ENCODE assay signal across 8 cellular contexts in genomic region chr1:62746086-62746808, GRCh38. TPM values are rescaled to one million over a fixed set of nuclear protein-coding genes. Genes with fewer than 3 reads are reported as not detected.
DNase-seq lines count a peak whose midpoint lies in the region; ATAC-seq and TF ChIP-seq lines count a peak whose summit lies in the region.

No MANE protein-coding gene starts in this region.

- 59 to 68% (median 62%) methylated on average over 12 of the region's 12 CpGs for WGBS in spleen, 5 donors

- no peak overlapping the region for H3K4me3 Mint-ChIP-seq in natural killer cell
- no peak overlapping the region for H3K4me3 Mint-ChIP-seq in natural killer cell treated with Interleukin-12 subunit alpha and Interleukin-12 subunit beta and Interleukin-15 and Interleukin-18, amount 100 ng/mL, for 72 hours
- H3K4me3 Mint-ChIP-seq in activated T-helper 1 cell treated with anti-CD3 and anti-CD28 coated beads, Interleukin-12 subunit alpha, Interleukin-12 subunit beta, Interleukin-2, Interleukin-4 antibody, amounts not matched to agents 30 ng/mL and 10 ng/mL and 1 ng/mL, durations not matched to agents 14 hours and 24 hours and 36 hours, result no peak overlapping the region

- no peaks in the 10 kb centered on the region for H3K4me1 Mint-ChIP-seq in natural killer cell
- H3K4me1 Mint-ChIP-seq in natural killer cell treated with Interleukin-12 subunit alpha and Interleukin-12 subunit beta and Interleukin-15 and Interleukin-18, amount 100 ng/mL, for 72 hours (ENCODE audit: low read depth in 2 of 2), result no peaks in the 10 kb centered on the region
- no peaks in the 10 kb centered on the region for H3K4me1 Mint-ChIP-seq in activated T-helper 1 cell treated with anti-CD3 and anti-CD28 coated beads, Interleukin-12 subunit alpha, Interleukin-12 subunit beta, Interleukin-2, Interleukin-4 antibody, amounts not matched to agents 30 ng/mL and 10 ng/mL and 1 ng/mL, durations not matched to agents 14 hours and 24 hours and 36 hours (ENCODE audit: low read depth)

- TF ChIP-seq POLR2A in spleen (IDR thresholded peaks at IDR 0.05), result no peak

- TF ChIP-seq CTCF in natural killer cell (IDR thresholded peaks at IDR 0.05), result peak; percentile 60
- TF ChIP-seq CTCF in WI38 (IDR thresholded peaks at IDR 0.05; ENCODE audit: low read depth, low read length), result no peak
- peak; percentile 73 for TF ChIP-seq CTCF in left ventricle myocardium inferior (IDR thresholded peaks at IDR 0.05; ENCODE audit: borderline replicate concordance)
- TF ChIP-seq CTCF in spleen (IDR thresholded peaks at IDR 0.05 in 8 of 11, conservative IDR thresholded peaks at IDR 0.05 in 3 of 11), result peak in 8 of 11 experiments; percentile 22 to 60 (median 48)

- H3K36me3 ChIP-seq in left ventricle myocardium inferior, result no peaks in the 10 kb centered on the region
- no peaks in the 10 kb centered on the region for H3K36me3 ChIP-seq in spleen

- intact Hi-C loops in natural killer cell (cut with micrococcal nuclease), result loop anchor here (2.0 to 5.0 kb wide), 2 partner anchors 354 to 663 kb away; no protein-coding TSS in a partner anchor
- intact Hi-C loops in left ventricle myocardium inferior (cut with micrococcal nuclease), result loop anchor here (2.0 kb wide), 1 partner anchor 237 kb away; no protein-coding TSS in a partner anchor
- intact Hi-C loops in spleen (cut with DNase I; ENCODE audit: low total_unique reads), result loop anchor here (5.0 kb wide), 1 partner anchor 239 kb away; no protein-coding TSS in a partner anchor
- intact Hi-C loops in activated T-helper 1 cell treated with anti-CD3 and anti-CD28 coated beads, Interleukin-12 subunit alpha, Interleukin-12 subunit beta, Interleukin-2, Interleukin-4 antibody, amounts not matched to agents 30 ng/mL and 10 ng/mL and 1 ng/mL, durations not matched to agents 14 hours and 24 hours and 36 hours (cut with micrococcal nuclease), result loop anchor here (1.0 to 5.0 kb wide), 3 partner anchors 238 to 664 kb away; no protein-coding TSS in a partner anchor

- no peak for DNase-seq in natural killer cell
- DNase-seq in natural killer cell treated with Interleukin-12 subunit alpha and Interleukin-12 subunit beta and Interleukin-15 and Interleukin-18, amount 100 ng/mL, for 72 hours (ENCODE audit: low spot score), result no peak
- DNase-seq in NCI-H1694 (lab: John Stamatoyannopoulos, UW), result peak; percentile 79
- DNase-seq in left ventricle myocardium inferior, result no peak
- no peak for DNase-seq in spleen
- no peak for DNase-seq in activated T-helper 1 cell treated with anti-CD3 and anti-CD28 coated beads, Interleukin-12 subunit alpha, Interleukin-12 subunit beta, Interleukin-2, Interleukin-4 antibody, amounts not matched to agents 30 ng/mL and 10 ng/mL and 1 ng/mL, durations not matched to agents 14 hours and 24 hours and 36 hours (ENCODE audit: low spot score)

- no peaks in the 10 kb centered on the region for H3K9me3 Mint-ChIP-seq in natural killer cell
- H3K9me3 Mint-ChIP-seq in natural killer cell treated with Interleukin-12 subunit alpha and Interleukin-12 subunit beta and Interleukin-15 and Interleukin-18, amount 100 ng/mL, for 72 hours, result no peaks in the 10 kb centered on the region
- no peaks in the 10 kb centered on the region for H3K9me3 Mint-ChIP-seq in activated T-helper 1 cell treated with anti-CD3 and anti-CD28 coated beads, Interleukin-12 subunit alpha, Interleukin-12 subunit beta, Interleukin-2, Interleukin-4 antibody, amounts not matched to agents 30 ng/mL and 10 ng/mL and 1 ng/mL, durations not matched to agents 14 hours and 24 hours and 36 hours

- ATAC-seq in natural killer cell (no peak), GM18867 (IDR thresholded peaks at IDR 0.05; ENCODE audit: unreplicated experiment) (no peak)
- ATAC-seq in natural killer cell treated with Interleukin-12 subunit alpha and Interleukin-12 subunit beta and Interleukin-15 and Interleukin-18, amount 100 ng/mL, for 72 hours, result no peak

- peak overlapping the region; percentile 26 for H3K4me3 ChIP-seq in WI38 (ENCODE audit: low read depth, low read length)
- H3K4me3 ChIP-seq in left ventricle myocardium inferior, result no peak overlapping the region
- no peak overlapping the region for H3K4me3 ChIP-seq in spleen

- H3K27me3 ChIP-seq in left ventricle myocardium inferior (ENCODE audit: low read depth) (no peaks in the 10 kb centered on the region), spleen (replicated peaks in 1 of 7) (no peaks in the 10 kb centered on the region)

- H3K9me3 ChIP-seq in left ventricle myocardium inferior (replicated peaks) (peaks cover 7% of the 10 kb centered on the region), spleen (peaks cover 0 to 4% (median 0%) of the 10 kb centered on the region in 8 donors)

- no peaks in the 10 kb centered on the region for H3K36me3 Mint-ChIP-seq in natural killer cell
- no peaks in the 10 kb centered on the region for H3K36me3 Mint-ChIP-seq in natural killer cell treated with Interleukin-12 subunit alpha and Interleukin-12 subunit beta and Interleukin-15 and Interleukin-18, amount 100 ng/mL, for 72 hours
- H3K36me3 Mint-ChIP-seq in activated T-helper 1 cell treated with anti-CD3 and anti-CD28 coated beads, Interleukin-12 subunit alpha, Interleukin-12 subunit beta, Interleukin-2, Interleukin-4 antibody, amounts not matched to agents 30 ng/mL and 10 ng/mL and 1 ng/mL, durations not matched to agents 14 hours and 24 hours and 36 hours (ENCODE audit: low read depth), result no peaks in the 10 kb centered on the region

- H3K27ac ChIP-seq in left ventricle myocardium inferior (replicated peaks), result no peak overlapping the region
- H3K27ac ChIP-seq in spleen, result no peak overlapping the region

- H3K4me1 ChIP-seq in left ventricle myocardium inferior, result peaks cover 18% of the 10 kb centered on the region
- peaks cover 0 to 5% (median 0%) of the 10 kb centered on the region in 6 donors for H3K4me1 ChIP-seq in spleen

- H3K27me3 Mint-ChIP-seq in natural killer cell (ENCODE audit: low read depth in 2 of 2), result peaks cover 0 to 27% of the 10 kb centered on the region in 2 donors
- H3K27me3 Mint-ChIP-seq in natural killer cell treated with Interleukin-12 subunit alpha and Interleukin-12 subunit beta and Interleukin-15 and Interleukin-18, amount 100 ng/mL, for 72 hours, result peaks cover 13 to 27% of the 10 kb centered on the region in 2 donors
- peaks cover 17% of the 10 kb centered on the region for H3K27me3 Mint-ChIP-seq in activated T-helper 1 cell treated with anti-CD3 and anti-CD28 coated beads, Interleukin-12 subunit alpha, Interleukin-12 subunit beta, Interleukin-2, Interleukin-4 antibody, amounts not matched to agents 30 ng/mL and 10 ng/mL and 1 ng/mL, durations not matched to agents 14 hours and 24 hours and 36 hours (ENCODE audit: insufficient read depth)

- no peak overlapping the region for H3K27ac Mint-ChIP-seq in natural killer cell
- no peak overlapping the region for H3K27ac Mint-ChIP-seq in natural killer cell treated with Interleukin-12 subunit alpha and Interleukin-12 subunit beta and Interleukin-15 and Interleukin-18, amount 100 ng/mL, for 72 hours
- H3K27ac Mint-ChIP-seq in activated T-helper 1 cell treated with anti-CD3 and anti-CD28 coated beads, Interleukin-12 subunit alpha, Interleukin-12 subunit beta, Interleukin-2, Interleukin-4 antibody, amounts not matched to agents 30 ng/mL and 10 ng/mL and 1 ng/mL, durations not matched to agents 14 hours and 24 hours and 36 hours, result no peak overlapping the region

RNA-seq across cellular contexts. Expression of gene ATG4C, which starts 37.7 kb away (rescaled TPM):
- total RNA-seq in natural killer cell (1 to 10 TPM; 4.8 to 9.7 (median 6.3) TPM), left ventricle myocardium inferior (10.9 TPM), spleen (10 to 100 TPM; 15.2 to 24.1 (median 18.8) TPM)
- total RNA-seq in natural killer cell treated with Interleukin-12 subunit alpha and Interleukin-12 subunit beta and Interleukin-15 and Interleukin-18, amount 100 ng/mL, for 72 hours, result 10 to 100 TPM in 1 of 2 donors, 1 to 10 TPM in 1; 9.2 to 10.6 TPM
- polyA plus RNA-seq in spleen, result 10 to 100 TPM in 2 of 3 donors, 1 to 10 TPM in 1; 9.3 to 15.6 (median 15.3) TPM
- 8.8 TPM in 2 replicates for total RNA-seq in activated T-helper 1 cell treated with anti-CD3 and anti-CD28 coated beads, Interleukin-12 subunit alpha, Interleukin-12 subunit beta, Interleukin-2, Interleukin-4 antibody, amounts not matched to agents 30 ng/mL and 10 ng/mL and 1 ng/mL, durations not matched to agents 14 hours and 24 hours and 36 hours

RNA-seq across cellular contexts. Expression of gene DOCK7, which starts 58.1 kb away (rescaled TPM):
- total RNA-seq in natural killer cell (10 to 100 TPM in 1 of 3 donors, 1 to 10 TPM in 2; 4.3 to 13.1 (median 6.0) TPM), left ventricle myocardium inferior (10.2 TPM), spleen (10 to 100 TPM; 25.2 to 48.3 (median 34.3) TPM)
- total RNA-seq in natural killer cell treated with Interleukin-12 subunit alpha and Interleukin-12 subunit beta and Interleukin-15 and Interleukin-18, amount 100 ng/mL, for 72 hours, result 10 to 100 TPM; 11.5 to 11.8 TPM
- 1 to 10 TPM; 3.3 to 7.5 (median 3.4) TPM for polyA plus RNA-seq in spleen
- total RNA-seq in activated T-helper 1 cell treated with anti-CD3 and anti-CD28 coated beads, Interleukin-12 subunit alpha, Interleukin-12 subunit beta, Interleukin-2, Interleukin-4 antibody, amounts not matched to agents 30 ng/mL and 10 ng/mL and 1 ng/mL, durations not matched to agents 14 hours and 24 hours and 36 hours, result 13.4 and 13.6 TPM in 2 replicates
